15 cellular contexts compared by ENCODE assay signal in genomic region chr2:28300921-28301341, GRCh38.
DNase-seq lines count a peak whose midpoint lies in the region; ATAC-seq and TF ChIP-seq lines count a peak whose summit lies in the region.
"Had no signal": no experiment of that assay in that cellular context is flagged by ENCODE, and none has a peak within 500 bp of the region (broad histone marks: within the 10 kb centered on the region; RNA-seq: fewer than 3 reads in every experiment).

No MANE protein-coding gene starts in this region.

- H3K27me3 ChIP-seq in AG04450 (ENCODE audit: control insufficient read depth, insufficient read depth, low read length) (no peaks in the 10 kb centered on the region), MG63 (no peaks in the 10 kb centered on the region), endodermal cell (ENCODE audit: control insufficient read depth, insufficient read depth, low read length, poor library complexity, severe bottlenecking) (no peaks in the 10 kb centered on the region), muscle layer of duodenum (ENCODE audit: low read depth, low read length) (no peaks in the 10 kb centered on the region), spleen (replicated peaks in 1 of 7) (no peaks in the 10 kb centered on the region), mammary epithelial cell (ENCODE audit: insufficient read depth, low read length) (no peaks in the 10 kb centered on the region)
- H3K27me3 ChIP-seq: gastrocnemius medialis had no signal

- H3K4me1 ChIP-seq in endodermal cell (ENCODE audit: control insufficient read depth, insufficient read depth, low read length) (no peaks in the 10 kb centered on the region), muscle layer of duodenum (ENCODE audit: control insufficient read depth in 1 of 2, insufficient read depth in 2 of 2, low read length in 2 of 2) (peaks cover 0 to 5% of the 10 kb centered on the region in 2 donors), spleen (no peaks in the 10 kb centered on the region), mammary epithelial cell (ENCODE audit: insufficient read depth, low read length) (peaks cover 12% of the 10 kb centered on the region)
- H3K4me1 ChIP-seq: gastrocnemius medialis, left ventricle myocardium inferior had no signal

- CTCF ChIA-PET in AG04450 (lab: Charles Lee), result interaction anchor here (1.0 kb wide), 1 partner anchor 618 kb away, joined by 3 read pairs; no protein-coding TSS in a partner anchor
- CTCF ChIA-PET in mammary epithelial cell (lab: Charles Lee; ENCODE audit: low non-redundant PET), result no interaction called here

- intact Hi-C loops in spleen (cut with DNase I; ENCODE audit: low total_unique reads) (no loop called here), mammary epithelial cell (cut with micrococcal nuclease) (no loop called here)

- H3K9me3 Mint-ChIP-seq in endodermal cell, result peaks cover 7% of the 10 kb centered on the region

- peak overlapping the region; percentile 98 for H3K27ac ChIP-seq in AG04450 (ENCODE audit: low read depth, low read length)
- peak overlapping the region; percentile 10 for H3K27ac ChIP-seq in endodermal cell (ENCODE audit: low read depth, low read length)
- H3K27ac ChIP-seq in muscle layer of duodenum (ENCODE audit: low read length), result peak overlapping the region; percentile 84
- no peak overlapping the region for H3K27ac ChIP-seq in spleen
- H3K27ac ChIP-seq in mammary epithelial cell (ENCODE audit: insufficient read depth, low read depth, low read length), result no peak overlapping the region
- H3K27ac ChIP-seq: gastrocnemius medialis, left ventricle myocardium inferior had no signal

- H2AFZ ChIP-seq in mammary epithelial cell (ENCODE audit: low read depth, low read length), result no peak overlapping the region

- no peak for TF ChIP-seq POLR2A in spleen (IDR thresholded peaks at IDR 0.05)

- DNase-seq in AG04450 (ENCODE audit: low read depth, low spot score), result peak; percentile 95
- no peak for DNase-seq in MG63
- DNase-seq in endodermal cell, result no peak
- DNase-seq in left lobe of liver (ENCODE audit: low spot score), result no peak
- DNase-seq in spleen, result no peak
- no peak for DNase-seq in mammary epithelial cell
- DNase-seq: C1 segment of cervical spinal cord, gastrocnemius medialis, left ventricle myocardium inferior, NCI-H1092, substantia nigra, T-helper 1 cell had no signal

- in situ Hi-C loops in mammary epithelial cell (cut with MboI; ENCODE audit: low sequenced_read_pairs in 2 of 2), result no loop called here

- H3K9me3 ChIP-seq in AG04450 (ENCODE audit: control insufficient read depth, insufficient read depth, low read length), result peaks cover 4% of the 10 kb centered on the region
- peaks cover 9% of the 10 kb centered on the region; the same call in 1 of the 2 replicates for H3K9me3 ChIP-seq in MG63
- H3K9me3 ChIP-seq in endodermal cell (ENCODE audit: control insufficient read depth, low read length), result peaks cover 11% of the 10 kb centered on the region
- no peaks in the 10 kb centered on the region for H3K9me3 ChIP-seq in muscle layer of duodenum (ENCODE audit: control insufficient read depth in 1 of 2, low read length in 2 of 2)
- peaks cover 10 to 22% (median 16%) of the 10 kb centered on the region in 8 donors for H3K9me3 ChIP-seq in spleen
- peaks cover 3% of the 10 kb centered on the region for H3K9me3 ChIP-seq in mammary epithelial cell (replicated peaks; ENCODE audit: insufficient read depth, low read length)
- H3K9me3 ChIP-seq: gastrocnemius medialis had no signal

- POLR2A ChIA-PET in AG04450 (lab: Yijun Ruan, JAX), result interaction anchor here (0.5 to 2.0 kb wide), 15 partner anchors 13 to 502 kb away, joined by 3 to 20 read pairs (median 5); partner anchors contain the start of gene FOSL2

- no peaks in the 10 kb centered on the region for H3K4me1 Mint-ChIP-seq in endodermal cell

- no peak overlapping the region for H3K27ac Mint-ChIP-seq in endodermal cell

- BruUV-seq in mammary epithelial cell (replicated peaks; lab: Mats Ljungman, UMichigan), result no TSS peak

- no peak for ATAC-seq in left lobe of liver
- no peak for ATAC-seq in SK-N-SH treated with all-trans-retinoic acid at 6 μM for 48 hours

- H3K4me2 ChIP-seq in mammary epithelial cell (ENCODE audit: insufficient read depth, low read depth, low read length), result no peak overlapping the region

- TF ChIP-seq CTCF in AG04450 (IDR thresholded peaks at IDR 0.05; ENCODE audit: low read depth, low read length) (no peak), endodermal cell (conservative IDR thresholded peaks at IDR 0.05) (no peak), spleen (IDR thresholded peaks at IDR 0.05 in 8 of 11, conservative IDR thresholded peaks at IDR 0.05 in 3 of 11) (no peak), mammary epithelial cell (conservative IDR thresholded peaks at IDR 0.05 in 1 of 2, IDR thresholded peaks at IDR 0.05 in 1 of 2; ENCODE audit: extremely low read depth in 1 of 2, insufficient read depth in 1 of 2, low read depth in 1 of 2, low read length in 2 of 2) (no peak)

- H3K79me2 ChIP-seq in mammary epithelial cell (ENCODE audit: insufficient read depth, low read length), result no peaks in the 10 kb centered on the region

- H3K36me3 Mint-ChIP-seq in endodermal cell (ENCODE audit: low read depth), result peaks cover 7% of the 10 kb centered on the region

- H3K36me3 ChIP-seq in MG63 (peaks cover 2% of the 10 kb centered on the region; the same call in 1 of the 2 replicates), endodermal cell (ENCODE audit: control insufficient read depth, insufficient read depth, low read length) (no peaks in the 10 kb centered on the region), muscle layer of duodenum (ENCODE audit: control insufficient read depth in 1 of 2, insufficient read depth in 2 of 2, low read length in 2 of 2) (peaks cover 4 to 13% of the 10 kb centered on the region in 2 donors), spleen (peaks cover 0 to 79% (median 12%) of the 10 kb centered on the region in 6 donors), mammary epithelial cell (ENCODE audit: insufficient read depth, low read length) (no peaks in the 10 kb centered on the region)

- H3K27me3 Mint-ChIP-seq in endodermal cell (ENCODE audit: insufficient read depth), result no peaks in the 10 kb centered on the region
- H3K27me3 Mint-ChIP-seq: progenitor cell of endocrine pancreas had no signal

- H3K9ac ChIP-seq in endodermal cell (ENCODE audit: extremely low read depth, low read length, poor library complexity, severe bottlenecking) (no peak overlapping the region), mammary epithelial cell (ENCODE audit: insufficient read depth, low read length) (no peak overlapping the region)

- no peaks in the 10 kb centered on the region for H4K20me1 ChIP-seq in mammary epithelial cell (ENCODE audit: insufficient read depth, low read length)

- 80 to 99% methylated on average over 1 to 3 of the region's 3 CpGs for WGBS in endodermal cell (ENCODE audit: insufficient coverage in 1 of 2, insufficient read length in 1 of 2), 2 experiments
- WGBS in spleen, 5 donors, result 78 to 93% (median 86%) methylated on average over 3 of the region's 3 CpGs
- 100% methylated on average over 3 of the region's 3 CpGs for WGBS in mammary epithelial cell (ENCODE audit: low coverage, missing lambda C conversion rate)

- H3K4me3 Mint-ChIP-seq in endodermal cell, result no peak overlapping the region

- dilution Hi-C loops in mammary epithelial cell (cut with HindIII; ENCODE audit: low sequenced_read_pairs), result no loop called here

- H3K4me3 ChIP-seq in AG04450 (ENCODE audit: low read depth, low read length) (peak overlapping the region; percentile 37), MG63 (peak overlapping the region; percentile 13; the same call in 1 of the 2 replicates), endodermal cell (ENCODE audit: low read length) (no peak overlapping the region), muscle layer of duodenum (ENCODE audit: low read depth in 1 of 2, low read length in 2 of 2) (peak overlapping the region; percentile 20 to 42), spleen (no peak overlapping the region), mammary epithelial cell (replicated peaks in 1 of 3; ENCODE audit: insufficient read depth in 1 of 3, low read depth in 2 of 3, low read length in 3 of 3) (no peak overlapping the region)
- H3K4me3 ChIP-seq: gastrocnemius medialis, left ventricle myocardium inferior had no signal

TF ChIP-seq in SK-N-SH treated with all-trans-retinoic acid at 6 μM for 48 hours, 23 proteins besides CTCF, POLR2A, EP300 and RAD21:
- no peak for TF ChIP-seq ZNF565 (CRISPR knock-in tag; conservative IDR thresholded peaks at IDR 0.05; ENCODE audit: low read depth)
- no peak for TF ChIP-seq GLIS3 (CRISPR knock-in tag; IDR thresholded peaks at IDR 0.05)
- TF ChIP-seq PPARA (CRISPR knock-in tag; IDR thresholded peaks at IDR 0.05; ENCODE audit: borderline replicate concordance), result no peak
- no peak for TF ChIP-seq OSR1 (CRISPR knock-in tag; IDR thresholded peaks at IDR 0.05)
- no peak for TF ChIP-seq BACH2 (CRISPR knock-in tag; IDR thresholded peaks at IDR 0.05; ENCODE audit: borderline replicate concordance)

Comparison
In these comparisons a context has a peak if more than half of its experiments do, and no peak if none do; other contexts are left out.
1. H3K27ac ChIP-seq: peak in AG04450 (single experiment), endodermal cell (single experiment) and muscle layer of duodenum (single experiment); none in spleen (0 of 8) and mammary epithelial cell (single experiment).
2. H3K4me3 ChIP-seq: peak in AG04450 (single experiment), MG63 (single experiment) and muscle layer of duodenum (2 of 2); none in endodermal cell (single experiment), spleen (0 of 8) and mammary epithelial cell (0 of 3).